15 cellular contexts compared by ENCODE assay signal in the genomic region with DNA sequence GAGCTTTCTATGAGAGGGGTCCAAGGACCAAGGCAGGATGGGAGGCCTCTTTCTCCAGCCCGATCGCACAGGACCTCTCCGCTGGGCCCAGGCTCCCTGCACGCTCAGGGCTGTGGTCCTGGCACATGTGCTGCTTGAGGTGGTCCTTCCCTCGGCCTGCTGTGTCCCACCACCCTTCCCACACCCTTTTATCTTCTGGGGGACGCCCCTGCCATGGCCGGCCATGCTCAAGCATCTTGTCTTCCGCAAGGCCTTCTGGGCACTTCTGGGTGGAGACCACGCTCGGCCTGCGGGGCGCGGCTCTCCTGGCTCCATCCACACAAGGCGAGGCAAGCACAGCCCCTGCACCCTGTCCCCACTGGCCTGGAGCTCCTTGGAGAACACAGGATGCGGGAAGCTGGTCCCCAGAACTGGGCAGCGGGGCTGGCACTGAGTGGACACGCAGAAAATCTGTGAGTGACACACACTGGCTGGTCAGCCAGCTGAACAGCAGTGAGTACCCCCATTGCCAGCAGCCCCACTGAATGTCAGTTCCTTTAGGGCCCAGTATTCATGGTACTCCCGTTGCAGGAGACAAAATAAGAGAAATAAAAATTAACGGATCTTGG.
"Had no signal": no experiment of that assay in that cellular context is flagged by ENCODE, and none has a peak within 500 bp of the region (broad histone marks: within the 10 kb centered on the region; RNA-seq: fewer than 3 reads in every experiment).

No MANE protein-coding gene starts in this region.

- H3K27ac Mint-ChIP-seq: activated naive CD4-positive, alpha-beta T cell treated with anti-CD3 and anti-CD28 coated beads, Interleukin-2, amount 10 ng/mL, durations not matched to agents 7 days and 5 days; naive thymus-derived CD8-positive, alpha-beta T cell; stimulated activated naive CD8-positive, alpha-beta T cell treated with anti-CD3 and anti-CD28 coated beads, Interleukin-15, amount 100 ng/mL, for 72 hours had no signal

- H3K4me3 Mint-ChIP-seq: activated naive CD4-positive, alpha-beta T cell treated with anti-CD3 and anti-CD28 coated beads, Interleukin-2, amount 10 ng/mL, durations not matched to agents 7 days and 5 days; naive thymus-derived CD8-positive, alpha-beta T cell; stimulated activated naive CD8-positive, alpha-beta T cell treated with anti-CD3 and anti-CD28 coated beads, Interleukin-15, amount 100 ng/mL, for 72 hours had no signal

- ATAC-seq: activated CD4-positive, CD25-positive, alpha-beta regulatory T cell treated with anti-CD3 and anti-CD28 coated beads, Interleukin-2, amount 50 U/mL, for 24 hours; mucosa of descending colon; naive thymus-derived CD8-positive, alpha-beta T cell; sciatic nerve; stimulated activated naive CD8-positive, alpha-beta T cell treated with anti-CD3 and anti-CD28 coated beads, Interleukin-15, amount 100 ng/mL, for 72 hours had no signal

- H3K4me1 Mint-ChIP-seq: activated naive CD4-positive, alpha-beta T cell treated with anti-CD3 and anti-CD28 coated beads, Interleukin-2, amount 10 ng/mL, durations not matched to agents 7 days and 5 days; naive thymus-derived CD8-positive, alpha-beta T cell; stimulated activated naive CD8-positive, alpha-beta T cell treated with anti-CD3 and anti-CD28 coated beads, Interleukin-15, amount 100 ng/mL, for 72 hours had no signal

- DNase-seq: activated CD4-positive, alpha-beta T cell treated with anti-CD3 and anti-CD28 coated beads, Interleukin-2, amount 50 U/mL, for 48 hours; activated naive CD4-positive, alpha-beta T cell treated with anti-CD3 and anti-CD28 coated beads, Interleukin-2, amount 10 ng/mL, durations not matched to agents 7 days and 5 days; caudate nucleus; colonic mucosa; effector CD8-positive, alpha-beta T cell; kidney glomerular epithelial cell; mucosa of descending colon; naive thymus-derived CD8-positive, alpha-beta T cell; SJCRH30; stimulated activated CD4-positive, alpha-beta T cell treated with anti-CD3 and anti-CD28 coated beads, Interleukin-12 subunit alpha, Interleukin-12 subunit beta, amount 100 ng/mL, for 4 hours; stimulated activated naive CD8-positive, alpha-beta T cell treated with anti-CD3 and anti-CD28 coated beads, Interleukin-15, amount 100 ng/mL, for 72 hours; SW 1271; thyroid gland had no signal

- H3K36me3 Mint-ChIP-seq: activated naive CD4-positive, alpha-beta T cell treated with anti-CD3 and anti-CD28 coated beads, Interleukin-2, amount 10 ng/mL, durations not matched to agents 7 days and 5 days; naive thymus-derived CD8-positive, alpha-beta T cell had no signal
